In genomic region chr2:185738679-185739472, GRCh38 we compare ENCODE assay signal across 9 cellular contexts. TPM values are rescaled to one million over a fixed set of nuclear protein-coding genes. Genes with fewer than 3 reads are reported as not detected.
DNase-seq lines count a peak whose midpoint lies in the region; ATAC-seq, FAIRE-seq and TF ChIP-seq lines count a peak whose summit lies in the region.
"Had no signal": no experiment of that assay in that cellular context is flagged by ENCODE, and none has a peak within 500 bp of the region (broad histone marks: within the 10 kb centered on the region; RNA-seq: fewer than 3 reads in every experiment).

Gene FSIP2 (plus strand): TSS chr2:185738804. CDS start chr2:185738895, 91 bp downstream.

- DNase-seq in Ammon's horn (ENCODE audit: low spot score): peak; percentile 2
- DNase-seq in GM19239 (ENCODE audit: insufficient read length, low spot score): peak; percentile 46
- DNase-seq in activated CD8-positive, alpha-beta T cell treated with anti-CD3 and anti-CD28 coated beads, Interleukin-2, amount 10 ng/mL, durations not matched to agents 7 days and 5 days: peak; percentile 49
- DNase-seq in fibroblast of peridontal ligament (ENCODE audit: extremely low read depth): peak; percentile 70
- DNase-seq in NCI-H2029 (lab: John Stamatoyannopoulos, UW): no peak
- no peak for DNase-seq in NCI-H82 (lab: John Stamatoyannopoulos, UW)

- no peak within 1 kb of the TSS for H3K4me3 Mint-ChIP-seq in activated CD8-positive, alpha-beta T cell treated with anti-CD3 and anti-CD28 coated beads, Interleukin-2, amount 10 ng/mL, durations not matched to agents 7 days and 5 days
- H3K4me3 Mint-ChIP-seq in nephron: peak within 1 kb of the TSS; percentile 75 to 82 (median 75)

- peak; percentile 74 to 94 (median 81) for TF ChIP-seq CTCF in nephron (IDR thresholded peaks at IDR 0.05; ENCODE audit: unreplicated experiment in 3 of 3)

- FAIRE-seq in GM19239 (lab: Jason Lieb, UNC): peak; percentile 14

- peak; percentile 94 for ATAC-seq in HG03175 (IDR thresholded peaks at IDR 0.05; ENCODE audit: unreplicated experiment)
- peak; percentile 96 for ATAC-seq in activated CD8-positive, alpha-beta T cell treated with anti-CD3 and anti-CD28 coated beads, Interleukin-2, amount 10 ng/mL, durations not matched to agents 7 days and 5 days
- ATAC-seq: naive thymus-derived CD8-positive, alpha-beta T cell had no signal

- no peaks in the 10 kb centered on the region for H3K9me3 Mint-ChIP-seq in activated CD8-positive, alpha-beta T cell treated with anti-CD3 and anti-CD28 coated beads, Interleukin-2, amount 10 ng/mL, durations not matched to agents 7 days and 5 days (ENCODE audit: insufficient read depth)
- H3K9me3 Mint-ChIP-seq in nephron: peaks cover 2% of the 10 kb centered on the region

- no peaks in the 10 kb centered on the region for H3K36me3 Mint-ChIP-seq in activated CD8-positive, alpha-beta T cell treated with anti-CD3 and anti-CD28 coated beads, Interleukin-2, amount 10 ng/mL, durations not matched to agents 7 days and 5 days (ENCODE audit: low read depth)
- H3K36me3 Mint-ChIP-seq in nephron (ENCODE audit: low read depth): peaks cover 45% of the 10 kb centered on the region

- peaks cover 5% of the 10 kb centered on the region for H3K4me1 Mint-ChIP-seq in activated CD8-positive, alpha-beta T cell treated with anti-CD3 and anti-CD28 coated beads, Interleukin-2, amount 10 ng/mL, durations not matched to agents 7 days and 5 days (ENCODE audit: low read depth)
- H3K4me1 Mint-ChIP-seq in nephron: no peaks in the 10 kb centered on the region

- POLR2A ChIA-PET in activated CD8-positive, alpha-beta T cell treated with anti-CD3 and anti-CD28 coated beads, Interleukin-2, amount 10 ng/mL, durations not matched to agents 7 days and 5 days (lab: Charles Lee): no interaction called here

- H3K27me3 Mint-ChIP-seq in activated CD8-positive, alpha-beta T cell treated with anti-CD3 and anti-CD28 coated beads, Interleukin-2, amount 10 ng/mL, durations not matched to agents 7 days and 5 days (ENCODE audit: low read depth): peaks cover 4% of the 10 kb centered on the region
- no peaks in the 10 kb centered on the region for H3K27me3 Mint-ChIP-seq in nephron (ENCODE audit: low read depth)

- CTCF ChIA-PET in activated CD8-positive, alpha-beta T cell treated with anti-CD3 and anti-CD28 coated beads, Interleukin-2, amount 10 ng/mL, durations not matched to agents 7 days and 5 days (lab: Charles Lee): interaction anchor here (1.1 to 1.5 kb wide), 4 partner anchors 9 to 449 kb away, joined by 3 to 5 read pairs (median 4); no protein-coding TSS in a partner anchor

- no peak within 1 kb of the TSS for H3K27ac Mint-ChIP-seq in activated CD8-positive, alpha-beta T cell treated with anti-CD3 and anti-CD28 coated beads, Interleukin-2, amount 10 ng/mL, durations not matched to agents 7 days and 5 days
- no peak within 1 kb of the TSS for H3K27ac Mint-ChIP-seq in nephron
- H3K27ac Mint-ChIP-seq: naive thymus-derived CD8-positive, alpha-beta T cell had no signal

RNA-seq across cellular contexts. Expression of gene FSIP2, which starts in this region (rescaled TPM):
- total RNA-seq in activated CD8-positive, alpha-beta T cell treated with anti-CD3 and anti-CD28 coated beads, Interleukin-2, amount 10 ng/mL, durations not matched to agents 7 days and 5 days: under 1 TPM; 0.13 to 0.26 TPM

Comparison
In these comparisons a context has a peak if more than half of its experiments do, and no peak if none do; other contexts are left out.
1. Peak in DNase-seq and ATAC-seq in activated CD8-positive, alpha-beta T cell treated with anti-CD3 and anti-CD28 coated beads, Interleukin-2, amount 10 ng/mL, durations not matched to agents 7 days and 5 days; RNA of the gene not detected or under 1 TPM.
2. DNase-seq: peak in Ammon's horn (single experiment), GM19239 (single experiment) and fibroblast of peridontal ligament (single experiment); none in NCI-H2029 (single experiment) and NCI-H82 (single experiment).